ENCODE assay signal across 24 cellular contexts in genomic region chr7:36604801-36605200, GRCh38.
DNase-seq lines count a peak whose midpoint lies in the region; ATAC-seq and TF ChIP-seq lines count a peak whose summit lies in the region.
"Had no signal": no experiment of that assay in that cellular context is flagged by ENCODE, and none has a peak within 500 bp of the region (broad histone marks: within the 10 kb centered on the region; RNA-seq: fewer than 3 reads in every experiment).

No MANE protein-coding gene starts in this region.

- H3K27ac Mint-ChIP-seq in progenitor cell of endocrine pancreas, result peak overlapping the region; percentile 11
- no peak overlapping the region for H3K27ac Mint-ChIP-seq in activated T-helper 2 cell treated with anti-CD3 and anti-CD28 coated beads, Interferon-gamma antibody, Interleukin-2, Interleukin-4, amounts not matched to agents 10 μg/mL and 5 μg/mL and 100 μg/mL, durations not matched to agents 14 hours and 24 hours and 36 hours
- H3K27ac Mint-ChIP-seq: activated T-cell treated with anti-CD3 and anti-CD28 coated beads, Interleukin-2, amount 50 U/mL, for 24 hours; dendritic cell treated with granulocyte-macrophage colony-stimulating factor and Interleukin-4, amounts not matched to agents 40 ng/mL and 50 ng/mL, for 4 days; GM23338 had no signal

- TF ChIP-seq EP300 in suprapubic skin (IDR thresholded peaks at IDR 0.05), result no peak

- no peak overlapping the region for H3K4me3 ChIP-seq in SJCRH30
- no peak overlapping the region for H3K4me3 ChIP-seq in suprapubic skin
- no peak overlapping the region for H3K4me3 ChIP-seq in tibial artery
- H3K4me3 ChIP-seq: gastrocnemius medialis, GM23338, thoracic aorta had no signal

- WGBS in suprapubic skin, result 73% methylated on average over 3 of the region's 3 CpGs

- H3K9me3 ChIP-seq in SJCRH30 (replicated peaks) (no peaks in the 10 kb centered on the region; the same call in 1 of the 2 replicates), suprapubic skin (no peaks in the 10 kb centered on the region), tibial artery (no peaks in the 10 kb centered on the region)
- H3K9me3 ChIP-seq: gastrocnemius medialis, thoracic aorta had no signal

- H3K36me3 ChIP-seq in SJCRH30 (no peaks in the 10 kb centered on the region; the same call in 1 of the 2 replicates), suprapubic skin (no peaks in the 10 kb centered on the region), tibial artery (no peaks in the 10 kb centered on the region)
- H3K36me3 ChIP-seq: gastrocnemius medialis, thoracic aorta had no signal

- ATAC-seq in foreskin keratinocyte, result peak; percentile 48
- ATAC-seq in HG03025 (IDR thresholded peaks at IDR 0.05; ENCODE audit: low FRiP score, unreplicated experiment), result no peak
- ATAC-seq: activated CD4-positive, CD25-positive, alpha-beta regulatory T cell treated with anti-CD3 and anti-CD28 coated beads, Interleukin-2, amount 50 U/mL, for 24 hours; activated CD8-positive, alpha-beta T cell treated with anti-CD3 and anti-CD28 coated beads, Interleukin-2, amount 10 ng/mL, durations not matched to agents 7 days and 5 days; gastrocnemius medialis; GM23338; left lobe of liver had no signal

- intact Hi-C loops in tibial artery (cut with DNase I; ENCODE audit: low total_unique reads), result no loop called here
- intact Hi-C loops in activated T-helper 2 cell treated with anti-CD3 and anti-CD28 coated beads, Interferon-gamma antibody, Interleukin-2, Interleukin-4, amounts not matched to agents 10 μg/mL and 5 μg/mL and 100 μg/mL, durations not matched to agents 14 hours and 24 hours and 36 hours (cut with micrococcal nuclease), result loop anchor here (5.0 kb wide), 4 partner anchors 62 to 248 kb away; no protein-coding TSS in a partner anchor

- H3K27me3 Mint-ChIP-seq in progenitor cell of endocrine pancreas, result peaks cover 7% of the 10 kb centered on the region
- H3K27me3 Mint-ChIP-seq in activated T-helper 2 cell treated with anti-CD3 and anti-CD28 coated beads, Interferon-gamma antibody, Interleukin-2, Interleukin-4, amounts not matched to agents 10 μg/mL and 5 μg/mL and 100 μg/mL, durations not matched to agents 14 hours and 24 hours and 36 hours (ENCODE audit: low read depth), result no peaks in the 10 kb centered on the region
- H3K27me3 Mint-ChIP-seq: activated naive CD8-positive, alpha-beta T cell; activated T-cell treated with anti-CD3 and anti-CD28 coated beads, Interleukin-2, amount 50 U/mL, for 24 hours; brain; CD8-positive, alpha-beta memory T cell; dendritic cell treated with granulocyte-macrophage colony-stimulating factor and Interleukin-4, amounts not matched to agents 40 ng/mL and 50 ng/mL, for 4 days had no signal

- peaks cover 10% of the 10 kb centered on the region for H3K4me1 ChIP-seq in SJCRH30
- H3K4me1 ChIP-seq in foreskin keratinocyte, result peaks cover 30% of the 10 kb centered on the region
- H3K4me1 ChIP-seq in suprapubic skin, result no peaks in the 10 kb centered on the region
- H3K4me1 ChIP-seq in tibial artery, result no peaks in the 10 kb centered on the region
- H3K4me1 ChIP-seq: gastrocnemius medialis had no signal

- H3K9me3 Mint-ChIP-seq in progenitor cell of endocrine pancreas (ENCODE audit: low read depth), result no peaks in the 10 kb centered on the region
- no peaks in the 10 kb centered on the region for H3K9me3 Mint-ChIP-seq in activated T-helper 2 cell treated with anti-CD3 and anti-CD28 coated beads, Interferon-gamma antibody, Interleukin-2, Interleukin-4, amounts not matched to agents 10 μg/mL and 5 μg/mL and 100 μg/mL, durations not matched to agents 14 hours and 24 hours and 36 hours
- H3K9me3 Mint-ChIP-seq: activated T-cell treated with anti-CD3 and anti-CD28 coated beads, Interleukin-2, amount 50 U/mL, for 24 hours; CD8-positive, alpha-beta memory T cell; dendritic cell treated with granulocyte-macrophage colony-stimulating factor and Interleukin-4, amounts not matched to agents 40 ng/mL and 50 ng/mL, for 4 days; GM23338 had no signal

- TF ChIP-seq CTCF in foreskin keratinocyte (conservative IDR thresholded peaks at IDR 0.05), result no peak
- TF ChIP-seq CTCF in progenitor cell of endocrine pancreas (IDR thresholded peaks at IDR 0.05; ENCODE audit: unreplicated experiment), result no peak
- no peak for TF ChIP-seq CTCF in suprapubic skin (IDR thresholded peaks at IDR 0.05)
- TF ChIP-seq CTCF in tibial artery (IDR thresholded peaks at IDR 0.05), result no peak

- 0 out of 2 replicates have a peak, but pooled peaks cover 2% of the 10 kb centered on the region for H3K27me3 ChIP-seq in SJCRH30
- no peaks in the 10 kb centered on the region for H3K27me3 ChIP-seq in foreskin keratinocyte
- no peaks in the 10 kb centered on the region for H3K27me3 ChIP-seq in suprapubic skin
- H3K27me3 ChIP-seq in tibial artery, result peaks cover 0 to 7% of the 10 kb centered on the region in 2 donors
- H3K27me3 ChIP-seq: gastrocnemius medialis had no signal

- no peak for TF ChIP-seq POLR2A in suprapubic skin (IDR thresholded peaks at IDR 0.05)

- H3K4me3 Mint-ChIP-seq in progenitor cell of endocrine pancreas (ENCODE audit: low read depth), result no peak overlapping the region
- H3K4me3 Mint-ChIP-seq in activated T-helper 2 cell treated with anti-CD3 and anti-CD28 coated beads, Interferon-gamma antibody, Interleukin-2, Interleukin-4, amounts not matched to agents 10 μg/mL and 5 μg/mL and 100 μg/mL, durations not matched to agents 14 hours and 24 hours and 36 hours (ENCODE audit: low read depth), result no peak overlapping the region
- H3K4me3 Mint-ChIP-seq: activated CD8-positive, alpha-beta T cell treated with anti-CD3 and anti-CD28 coated beads, Interleukin-2, amount 10 ng/mL, durations not matched to agents 7 days and 5 days; activated naive CD8-positive, alpha-beta T cell; activated T-cell treated with anti-CD3 and anti-CD28 coated beads, Interleukin-2, amount 50 U/mL, for 24 hours; CD8-positive, alpha-beta memory T cell; dendritic cell treated with granulocyte-macrophage colony-stimulating factor and Interleukin-4, amounts not matched to agents 40 ng/mL and 50 ng/mL, for 4 days; GM23338 had no signal

- peaks cover 9% of the 10 kb centered on the region for H3K4me1 Mint-ChIP-seq in progenitor cell of endocrine pancreas (ENCODE audit: low read depth)
- H3K4me1 Mint-ChIP-seq in activated T-helper 2 cell treated with anti-CD3 and anti-CD28 coated beads, Interferon-gamma antibody, Interleukin-2, Interleukin-4, amounts not matched to agents 10 μg/mL and 5 μg/mL and 100 μg/mL, durations not matched to agents 14 hours and 24 hours and 36 hours (ENCODE audit: low read depth), result peaks cover 58% of the 10 kb centered on the region

- no peaks in the 10 kb centered on the region for H3K36me3 Mint-ChIP-seq in progenitor cell of endocrine pancreas (ENCODE audit: insufficient read depth)
- H3K36me3 Mint-ChIP-seq in activated T-helper 2 cell treated with anti-CD3 and anti-CD28 coated beads, Interferon-gamma antibody, Interleukin-2, Interleukin-4, amounts not matched to agents 10 μg/mL and 5 μg/mL and 100 μg/mL, durations not matched to agents 14 hours and 24 hours and 36 hours (ENCODE audit: low read depth), result peaks cover 53% of the 10 kb centered on the region
- H3K36me3 Mint-ChIP-seq: brain had no signal

- DNase-seq in EL (peak; percentile 49), SJCRH30 (peak in 1 of 2 experiments; percentile 26), foreskin keratinocyte (peak; percentile 15 to 64), progenitor cell of endocrine pancreas (ENCODE audit: low spot score, unreplicated experiment) (no peak), suprapubic skin (ENCODE audit: low spot score in 2 of 2) (no peak), tibial artery (no peak)
- DNase-seq in activated T-helper 2 cell treated with anti-CD3 and anti-CD28 coated beads, Interferon-gamma antibody, Interleukin-2, Interleukin-4, amounts not matched to agents 10 μg/mL and 5 μg/mL and 100 μg/mL, durations not matched to agents 14 hours and 24 hours and 36 hours (ENCODE audit: low spot score), result no peak
- DNase-seq: activated CD8-positive, alpha-beta T cell treated with anti-CD3 and anti-CD28 coated beads, Interleukin-2, amount 10 ng/mL, durations not matched to agents 7 days and 5 days; activated T-cell treated with anti-CD3 and anti-CD28 coated beads, Interleukin-2, amount 50 U/mL, for 24 hours; CD8-positive, alpha-beta memory T cell; gastrocnemius medialis; Kasumi-1; midbrain; NCI-H1417 treated with DMSO at 0.1 percent for 48 hours; NCI-H774; T-helper 9 cell had no signal

- H3K27ac ChIP-seq in SJCRH30 (peak overlapping the region; percentile 9; the same call in 1 of the 2 replicates), foreskin keratinocyte (peak overlapping the region; percentile 43), suprapubic skin (no peak overlapping the region), tibial artery (no peak overlapping the region)
- H3K27ac ChIP-seq: gastrocnemius medialis, thoracic aorta had no signal

Comparison
In these comparisons a context has a peak if more than half of its experiments do, and no peak if none do; other contexts are left out.
1. DNase-seq: peak in EL (single experiment) and foreskin keratinocyte (2 of 2); none in progenitor cell of endocrine pancreas (single experiment), suprapubic skin (0 of 2), tibial artery (0 of 2) and activated T-helper 2 cell treated with anti-CD3 and anti-CD28 coated beads, Interferon-gamma antibody, Interleukin-2, Interleukin-4, amounts not matched to agents 10 μg/mL and 5 μg/mL and 100 μg/mL, durations not matched to agents 14 hours and 24 hours and 36 hours (single experiment).
2. H3K27ac ChIP-seq: peak in SJCRH30 (single experiment) and foreskin keratinocyte (single experiment); none in suprapubic skin (single experiment) and tibial artery (0 of 2).